Comparison of ENCODE assay signal across 36 cellular contexts in genomic region chr4:95348418-95348817, GRCh38.
DNase-seq lines count a peak whose midpoint lies in the region; ATAC-seq, FAIRE-seq and TF ChIP-seq lines count a peak whose summit lies in the region.
"Had no signal": no experiment of that assay in that cellular context is flagged by ENCODE, and none has a peak within 500 bp of the region (broad histone marks: within the 10 kb centered on the region; RNA-seq: fewer than 3 reads in every experiment).

No MANE protein-coding gene starts in this region.

- no peak for ATAC-seq in SK-N-SH treated with all-trans-retinoic acid at 6 μM for 48 hours
- ATAC-seq in K562 = no peak
- ATAC-seq: A549; CD8-positive, alpha-beta T cell had no signal

- no peak for TF ChIP-seq POLR2A in K562 (conservative IDR thresholded peaks at IDR 0.05)

- H3K4me3 ChIP-seq in SK-N-SH (ENCODE audit: low read depth in 2 of 2, low read length in 1 of 2) (no peak overlapping the region), HEK293 (ENCODE audit: low read depth, low read length) (no peak overlapping the region), K562 (no peak overlapping the region)
- H3K4me3 ChIP-seq: A549; BLaER1; BLaER1 treated with 17β-estradiol and CSF1 and Interleukin-3, amounts not matched to agents 10 nM and 100 nM had no signal

- TF ChIP-seq RAD21 in SK-N-SH (IDR thresholded peaks at IDR 0.05; ENCODE audit: low read length) (no peak), K562 (CRISPR knock-in tag; conservative IDR thresholded peaks at IDR 0.05 in 1 of 2, IDR thresholded peaks at IDR 0.05 in 1 of 2) (no peak)

- H3K4me2 ChIP-seq in SK-N-SH = no peak overlapping the region
- no peak overlapping the region for H3K4me2 ChIP-seq in K562 (ENCODE audit: insufficient read depth, low read length)
- H3K4me2 ChIP-seq: A549; BLaER1; BLaER1 treated with 17β-estradiol and CSF1 and Interleukin-3, amounts not matched to agents 10 nM and 100 nM had no signal

- no peak overlapping the region for H2AFZ ChIP-seq in SK-N-SH (ENCODE audit: low read depth)
- H2AFZ ChIP-seq in K562 (ENCODE audit: low read depth, low read length) = no peak overlapping the region

- FAIRE-seq in K562 (lab: Jason Lieb, UNC) = no peak
- FAIRE-seq: A204.1, A549 had no signal

- 90% methylated on average over 1 of the region's 1 CpG for WGBS in SK-N-SH (ENCODE audit: low lambda C conversion rate)
- WGBS in K562 (ENCODE audit: insufficient coverage, low coverage, missing lambda C conversion rate) = 8% methylated on average over 1 of the region's 1 CpG

- no peak overlapping the region for H3K9ac ChIP-seq in SK-N-SH
- no peak overlapping the region for H3K9ac ChIP-seq in K562 (ENCODE audit: insufficient read depth in 1 of 2, low read depth in 2 of 2, low read length in 2 of 2)
- H3K9ac ChIP-seq: BLaER1; BLaER1 treated with 17β-estradiol and CSF1 and Interleukin-3, amounts not matched to agents 10 nM and 100 nM had no signal

- POLR2A ChIA-PET in SK-N-SH (lab: Yijun Ruan, JAX) (no interaction called here), HEK293 (lab: Yijun Ruan, JAX) (no interaction called here), K562 (lab: Yijun Ruan, JAX) (no interaction called here)

- H3K9me3 Mint-ChIP-seq in nephron progenitor cell = peaks cover 44% of the 10 kb centered on the region

- intact Hi-C loops in K562 (cut with micrococcal nuclease) = no loop called here

- peaks cover 0 to 5% of the 10 kb centered on the region in 2 experiments for H3K36me3 ChIP-seq in SK-N-SH (replicated peaks in 1 of 2; ENCODE audit: control insufficient read depth in 1 of 2, insufficient read depth in 2 of 2, low read length in 1 of 2)
- no peaks in the 10 kb centered on the region for H3K36me3 ChIP-seq in HEK293 (ENCODE audit: control insufficient read depth in 2 of 2, insufficient read depth in 1 of 2, low read length in 2 of 2)
- H3K36me3 ChIP-seq in K562 (ENCODE audit: control insufficient read depth, insufficient read depth, low read length) = no peaks in the 10 kb centered on the region
- H3K36me3 ChIP-seq: BLaER1; BLaER1 treated with 17β-estradiol and CSF1 and Interleukin-3, amounts not matched to agents 10 nM and 100 nM had no signal

- TF ChIP-seq EP300 in SK-N-SH (IDR thresholded peaks at IDR 0.05; ENCODE audit: borderline replicate concordance in 1 of 2, low read depth in 1 of 2, low read length in 1 of 2) = no peak
- TF ChIP-seq EP300 in K562 (IDR thresholded peaks at IDR 0.05; ENCODE audit: low read length) = no peak

- H4K20me1 ChIP-seq in SK-N-SH (ENCODE audit: insufficient read depth) (no peaks in the 10 kb centered on the region), K562 (replicated peaks; ENCODE audit: control insufficient read depth, insufficient read depth, low read length) (no peaks in the 10 kb centered on the region)
- H4K20me1 ChIP-seq: BLaER1; BLaER1 treated with 17β-estradiol and CSF1 and Interleukin-3, amounts not matched to agents 10 nM and 100 nM had no signal

- TF ChIP-seq CTCF in SK-N-SH (IDR thresholded peaks at IDR 0.05) = no peak
- no peak for TF ChIP-seq CTCF in HEK293 (tag by site-specific recombination; IDR thresholded peaks at IDR 0.05)
- no peak for TF ChIP-seq CTCF in K562 (IDR thresholded peaks at IDR 0.05 in 2 of 3, conservative IDR thresholded peaks at IDR 0.05 in 1 of 3; ENCODE audit: insufficient read depth in 2 of 3, low read depth in 1 of 3, low read length in 3 of 3)
- TF ChIP-seq CTCF in nephron progenitor cell (IDR thresholded peaks at IDR 0.05) = no peak

- BruUV-seq in K562 (replicated peaks; lab: Mats Ljungman, UMichigan) = no TSS peak

- DNase-seq in SK-N-SH = no peak
- no peak for DNase-seq in K562 (ENCODE audit: extremely low read depth in 1 of 4, low spot score in 3 of 4)
- no peak for DNase-seq in nephron progenitor cell
- no peak for DNase-seq in NCI-H82 treated with DMSO at 0.1 percent for 48 hours (lab: John Stamatoyannopoulos, UW; ENCODE audit: unreplicated experiment)
- no peak for DNase-seq in glomerular visceral epithelial cell (ENCODE audit: extremely low spot score)
- DNase-seq in MV-4-11 (lab: John Stamatoyannopoulos, UW) = no peak
- DNase-seq: 8988T; ACHN; AML-193; BE2C; C1 segment of cervical spinal cord; Caco-2; Calu3; CD4-positive, alpha-beta memory T cell; CD4-positive, alpha-beta T cell; CD4-positive, CD25-positive, alpha-beta regulatory T cell; CD8-positive, alpha-beta memory T cell; CD8-positive, alpha-beta T cell; COR-L47; DMS 273 treated with DMSO at 0.1 percent for 48 hours; DMS153; DMS53; DMS79; DMS79 treated with DMSO at 0.1 percent for 48 hours; DND-41; EL had no signal

- H3K9me2 ChIP-seq in SK-N-SH = no peaks in the 10 kb centered on the region

- in situ Hi-C loops in K562 (cut with MboI) = no loop called here

- no peaks in the 10 kb centered on the region for H3K79me2 ChIP-seq in SK-N-SH (ENCODE audit: insufficient read depth)
- no peaks in the 10 kb centered on the region for H3K79me2 ChIP-seq in K562 (ENCODE audit: control insufficient read depth, insufficient read depth, low read length)

- H3K9me1 ChIP-seq in K562 (ENCODE audit: control insufficient read depth, insufficient read depth, low read length) = peaks cover 4% of the 10 kb centered on the region

- no peaks in the 10 kb centered on the region for H3F3A ChIP-seq in SK-N-SH (replicated peaks; ENCODE audit: insufficient read depth)

- peaks cover 19% of the 10 kb centered on the region for H3K4me1 Mint-ChIP-seq in nephron progenitor cell
- H3K4me1 Mint-ChIP-seq: B cell; CD14-positive monocyte; CD4-positive, alpha-beta memory T cell; CD4-positive, CD25-positive, alpha-beta regulatory T cell; CD8-positive, alpha-beta memory T cell had no signal

- no peaks in the 10 kb centered on the region for H3K27me3 Mint-ChIP-seq in nephron progenitor cell (ENCODE audit: low read depth, poor library complexity)
- H3K27me3 Mint-ChIP-seq: B cell; CD4-positive, alpha-beta memory T cell; CD4-positive, alpha-beta T cell; CD4-positive, CD25-positive, alpha-beta regulatory T cell; CD8-positive, alpha-beta memory T cell had no signal

- H3K36me3 Mint-ChIP-seq in nephron progenitor cell (ENCODE audit: low read depth) = peaks cover 18% of the 10 kb centered on the region
- H3K36me3 Mint-ChIP-seq: CD14-positive monocyte; CD4-positive, alpha-beta memory T cell; CD4-positive, CD25-positive, alpha-beta regulatory T cell; CD8-positive, alpha-beta T cell had no signal

- H3K4me3 Mint-ChIP-seq in nephron progenitor cell = no peak overlapping the region
- H3K4me3 Mint-ChIP-seq: B cell; CD14-positive monocyte; CD4-positive, alpha-beta memory T cell; CD4-positive, alpha-beta T cell; CD4-positive, CD25-positive, alpha-beta regulatory T cell; CD8-positive, alpha-beta memory T cell; CD8-positive, alpha-beta T cell had no signal

- H3K4me1 ChIP-seq in SK-N-SH (ENCODE audit: control insufficient read depth in 1 of 2, insufficient read depth in 2 of 2, low read depth in 1 of 2, low read length in 1 of 2) = no peaks in the 10 kb centered on the region
- H3K4me1 ChIP-seq in HEK293 (ENCODE audit: control insufficient read depth, insufficient read depth, low read length) = no peaks in the 10 kb centered on the region
- no peaks in the 10 kb centered on the region for H3K4me1 ChIP-seq in K562 (replicated peaks in 1 of 2; ENCODE audit: control insufficient read depth in 2 of 2, insufficient read depth in 2 of 2, low read length in 2 of 2)
- H3K4me1 ChIP-seq: A549; BLaER1; BLaER1 treated with 17β-estradiol and CSF1 and Interleukin-3, amounts not matched to agents 10 nM and 100 nM had no signal

- H3K27ac ChIP-seq in SK-N-SH (ENCODE audit: low read depth in 2 of 2, low read length in 1 of 2) = no peak overlapping the region
- no peak overlapping the region for H3K27ac ChIP-seq in HEK293 (ENCODE audit: extremely low read depth, low read depth, low read length)
- no peak overlapping the region for H3K27ac ChIP-seq in K562 (ENCODE audit: extremely low read depth, low read depth, low read length)
- H3K27ac ChIP-seq: 22Rv1; A549; BLaER1; BLaER1 treated with 17β-estradiol and CSF1 and Interleukin-3, amounts not matched to agents 10 nM and 100 nM; C4-2B had no signal

- no peaks in the 10 kb centered on the region for H3K27me3 ChIP-seq in SK-N-SH (ENCODE audit: insufficient read depth)
- no peaks in the 10 kb centered on the region for H3K27me3 ChIP-seq in K562 (ENCODE audit: control insufficient read depth in 2 of 2, insufficient read depth in 2 of 2, low read length in 2 of 2)
- H3K27me3 ChIP-seq: BE2C; BLaER1; BLaER1 treated with 17β-estradiol and CSF1 and Interleukin-3, amounts not matched to agents 10 nM and 100 nM had no signal

- peak overlapping the region; percentile 88 for H3K27ac Mint-ChIP-seq in nephron progenitor cell
- H3K27ac Mint-ChIP-seq: B cell; CD14-positive monocyte; CD4-positive, alpha-beta memory T cell; CD4-positive, alpha-beta T cell; CD4-positive, CD25-positive, alpha-beta regulatory T cell; CD8-positive, alpha-beta T cell had no signal

- CTCF ChIA-PET in SK-N-SH (lab: Yijun Ruan, JAX) = no interaction called here
- CTCF ChIA-PET in HEK293 (lab: Yijun Ruan, JAX) = interaction anchor here (0.7 kb wide), 1 partner anchor 803 kb away, joined by 3 read pairs; no protein-coding TSS in a partner anchor
- CTCF ChIA-PET in K562 (lab: Yijun Ruan, JAX; ENCODE audit: low intra/inter-chr PET ratio) = no interaction called here

- peaks cover 4% of the 10 kb centered on the region; the same call in 1 of the 2 replicates for H3K9me3 ChIP-seq in SK-N-SH
- H3K9me3 ChIP-seq in HEK293 (ENCODE audit: control insufficient read depth, insufficient read depth, low read depth, low read length) = no peaks in the 10 kb centered on the region
- 0 out of 2 replicates have a peak, but pooled peaks cover 2% of the 10 kb centered on the region for H3K9me3 ChIP-seq in K562 (replicated peaks; ENCODE audit: control insufficient read depth, insufficient read depth, low read depth, low read length)

TF ChIP-seq in SK-N-SH treated with all-trans-retinoic acid at 6 μM for 48 hours, 23 proteins besides CTCF, POLR2A, EP300 and RAD21:
- TF ChIP-seq ZNF8 (CRISPR knock-in tag; IDR thresholded peaks at IDR 0.05) (peak; percentile 79), ESRRG (CRISPR knock-in tag; IDR thresholded peaks at IDR 0.05) (no peak)

TF ChIP-seq in SK-N-SH, 30 proteins besides CTCF, POLR2A, EP300 and RAD21 (continues in another document):
- TF ChIP-seq FOXJ3 (CRISPR knock-in tag; IDR thresholded peaks at IDR 0.05) (no peak), RFX5 (IDR thresholded peaks at IDR 0.05; ENCODE audit: low read length) (no peak), SIN3A (IDR thresholded peaks at IDR 0.05; ENCODE audit: borderline replicate concordance, low read depth, low read length) (no peak)

TF ChIP-seq in HEK293, 187 proteins besides CTCF, POLR2A, EP300 and RAD21 (continues in another document):
- TF ChIP-seq ZFP3 (tag by site-specific recombination; IDR thresholded peaks at IDR 0.05; ENCODE audit: low read depth) = no peak

TF ChIP-seq in K562, 482 proteins besides CTCF, POLR2A, EP300 and RAD21 (continues in another document):
- TF ChIP-seq ZNF146 (CRISPR knock-in tag; IDR thresholded peaks at IDR 0.05; ENCODE audit: unreplicated experiment) (peak; percentile 42), RBM25 (IDR thresholded peaks at IDR 0.05; ENCODE audit: low read depth, low read length, severe bottlenecking) (peak; percentile 22)
